8 cellular contexts compared by ENCODE assay signal in the genomic region with DNA sequence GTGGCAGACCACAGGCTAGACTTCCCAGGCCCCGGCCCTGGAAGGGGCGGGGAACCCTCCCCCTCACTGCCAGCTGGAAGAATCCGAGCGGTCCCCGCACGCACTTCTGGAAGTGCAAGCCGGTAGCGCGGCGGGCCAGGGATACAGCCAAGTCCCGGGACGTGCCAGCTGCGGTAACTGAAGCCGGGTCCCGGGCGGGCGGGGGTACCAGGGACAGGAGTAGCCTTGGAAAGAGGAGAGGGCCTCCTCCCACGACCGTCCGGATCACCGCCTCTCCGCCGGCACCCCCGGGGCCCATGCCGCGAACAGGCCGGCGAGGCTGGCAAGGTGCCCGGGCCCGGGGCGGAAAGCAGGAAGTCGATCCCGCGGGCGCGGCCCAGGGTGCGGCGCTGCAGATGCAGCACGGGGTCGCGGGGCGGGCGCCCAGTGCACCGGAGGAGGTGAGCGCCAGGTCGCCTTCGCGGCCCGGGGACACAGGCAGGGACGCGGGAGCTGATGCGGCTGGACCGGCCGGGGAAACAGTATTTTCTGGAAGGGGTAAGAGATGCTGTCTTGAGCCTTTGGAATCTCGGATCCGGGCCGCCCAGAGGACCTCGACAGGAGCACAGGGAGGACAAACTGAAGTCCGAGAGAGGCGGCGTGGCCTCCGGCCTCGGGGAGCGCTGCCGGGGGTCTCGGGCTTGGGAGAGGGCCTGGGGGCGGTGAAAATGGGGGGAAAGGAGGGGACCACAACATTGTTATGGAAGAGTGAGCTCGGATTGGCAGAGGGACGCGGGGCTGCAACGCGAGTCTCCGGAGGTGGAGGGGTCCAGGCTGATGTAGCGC. TPM values are rescaled to one million over a fixed set of nuclear protein-coding genes. Genes with fewer than 3 reads are reported as not detected.
DNase-seq lines count a peak whose midpoint lies in the region; ATAC-seq and TF ChIP-seq lines count a peak whose summit lies in the region.

No MANE protein-coding gene starts in this region.

- peak overlapping the region; percentile 59 for H3K27ac Mint-ChIP-seq in activated naive CD4-positive, alpha-beta T cell treated with anti-CD3 and anti-CD28 coated beads, Interleukin-2, amount 50 U/mL, for 24 hours

- intact Hi-C loops in testis (cut with DNase I; ENCODE audit: low total_unique reads): no loop called here

- 1% methylated on average over 20 to 54 of the region's 74 CpGs for WGBS in testis, 2 donors

- H3K4me1 Mint-ChIP-seq in activated naive CD4-positive, alpha-beta T cell treated with anti-CD3 and anti-CD28 coated beads, Interleukin-2, amount 50 U/mL, for 24 hours: peaks cover 30% of the 10 kb centered on the region

- peak; percentile 26; the same call in 1 of the 2 replicates for TF ChIP-seq CTCF in 22Rv1 (IDR thresholded peaks at IDR 0.05)
- TF ChIP-seq CTCF in testis (IDR thresholded peaks at IDR 0.05): no peak

- peak overlapping the region; percentile 90 for H3K4me3 Mint-ChIP-seq in activated naive CD4-positive, alpha-beta T cell treated with anti-CD3 and anti-CD28 coated beads, Interleukin-2, amount 50 U/mL, for 24 hours

- H3K36me3 ChIP-seq in SJCRH30 (no peaks in the 10 kb centered on the region), testis (ENCODE audit: low read depth, missing control alignments) (no peaks in the 10 kb centered on the region)

- no peaks in the 10 kb centered on the region for H3K9me3 Mint-ChIP-seq in activated naive CD4-positive, alpha-beta T cell treated with anti-CD3 and anti-CD28 coated beads, Interleukin-2, amount 50 U/mL, for 24 hours

- peaks cover 2% of the 10 kb centered on the region for H3K36me3 Mint-ChIP-seq in activated naive CD4-positive, alpha-beta T cell treated with anti-CD3 and anti-CD28 coated beads, Interleukin-2, amount 50 U/mL, for 24 hours

- ATAC-seq in GM18511 (IDR thresholded peaks at IDR 0.05; ENCODE audit: unreplicated experiment): peak; percentile 37

- H3K27me3 ChIP-seq in SJCRH30: 0 out of 2 replicates have a peak, but pooled peaks cover 4% of the 10 kb centered on the region
- no peaks in the 10 kb centered on the region for H3K27me3 ChIP-seq in testis

- no peak for TF ChIP-seq POLR2A in testis (IDR thresholded peaks at IDR 0.05)

- DNase-seq in HT1080 (ENCODE audit: low read depth) (peak; percentile 38), SJCRH30 (peak; percentile 71 to 73), glomerular visceral epithelial cell (ENCODE audit: extremely low spot score) (peak; percentile 52), occipital lobe (lab: John Stamatoyannopoulos, UW) (peak; percentile 30), testis (peak; percentile 80)

- H3K4me3 ChIP-seq in SJCRH30 (peak overlapping the region; percentile 68), testis (peak overlapping the region; percentile 62 to 93)

- peak overlapping the region; percentile 43; the same call in 1 of the 2 replicates for H3K27ac ChIP-seq in 22Rv1
- H3K27ac ChIP-seq in SJCRH30: no peak overlapping the region
- H3K27ac ChIP-seq in testis: peak overlapping the region; percentile 66 to 69

- no peaks in the 10 kb centered on the region for H3K4me1 ChIP-seq in SJCRH30
- peaks cover 28% of the 10 kb centered on the region for H3K4me1 ChIP-seq in testis

- no peaks in the 10 kb centered on the region for H3K27me3 Mint-ChIP-seq in activated naive CD4-positive, alpha-beta T cell treated with anti-CD3 and anti-CD28 coated beads, Interleukin-2, amount 50 U/mL, for 24 hours

- H3K9me3 ChIP-seq in SJCRH30 (replicated peaks) (no peaks in the 10 kb centered on the region), testis (no peaks in the 10 kb centered on the region)

RNA-seq across cellular contexts. Expression of a gene that starts 0.8 kb away (rescaled TPM):
- 4.9 and 11.7 TPM in 2 replicates for total RNA-seq in HT1080 (2014; rRNA removed; shearing (Covaris generic))
- 10.8 and 12.0 TPM in 2 replicates for polyA plus RNA-seq in HT1080 (2015; cell fraction: cytosol; rRNA removed)
- 4.0 and 8.7 TPM in 2 replicates for polyA plus RNA-seq in HT1080 (2015; cell fraction: nucleus; rRNA removed)
- total RNA-seq in SJCRH30 (2014; rRNA removed; shearing (Covaris generic)): 2.5 and 3.3 TPM in 2 replicates
- total RNA-seq in occipital lobe: 5.3 TPM
- 10 to 100 TPM; 12.9 to 15.7 TPM for total RNA-seq in testis
- polyA plus RNA-seq in testis (ENCODE audit: insufficient read depth, low read depth, low replicate concordance): 10.4 TPM

RNA-seq across cellular contexts. Expression of a gene that starts 43.1 kb away (rescaled TPM):
- 3.9 and 4.1 TPM in 2 replicates for total RNA-seq in HT1080 (2014; rRNA removed; shearing (Covaris generic))
- polyA plus RNA-seq in HT1080 (2015; cell fraction: cytosol; rRNA removed): 2.6 and 3.5 TPM in 2 replicates
- 13.6 and 17.2 TPM in 2 replicates for polyA plus RNA-seq in HT1080 (2015; cell fraction: nucleus; rRNA removed)
- 9.6 and 10.3 TPM in 2 replicates for total RNA-seq in SJCRH30 (2014; rRNA removed; shearing (Covaris generic))
- 46.5 TPM for total RNA-seq in occipital lobe
- 100 to 1,000 TPM; 109 to 124 TPM for total RNA-seq in testis
- polyA plus RNA-seq in testis (ENCODE audit: insufficient read depth, low read depth, low replicate concordance): 80.0 TPM

Comparison
In these comparisons a context has a peak if more than half of its experiments do, and no peak if none do; other contexts are left out.
1. DNase-seq: peak in every context shown above with its lines; median percentile 80 in testis; 72 in SJCRH30; 52 in glomerular visceral epithelial cell; 38 in HT1080; 30 in occipital lobe.